ENCODE assay signal across 13 cellular contexts in the genomic region with DNA sequence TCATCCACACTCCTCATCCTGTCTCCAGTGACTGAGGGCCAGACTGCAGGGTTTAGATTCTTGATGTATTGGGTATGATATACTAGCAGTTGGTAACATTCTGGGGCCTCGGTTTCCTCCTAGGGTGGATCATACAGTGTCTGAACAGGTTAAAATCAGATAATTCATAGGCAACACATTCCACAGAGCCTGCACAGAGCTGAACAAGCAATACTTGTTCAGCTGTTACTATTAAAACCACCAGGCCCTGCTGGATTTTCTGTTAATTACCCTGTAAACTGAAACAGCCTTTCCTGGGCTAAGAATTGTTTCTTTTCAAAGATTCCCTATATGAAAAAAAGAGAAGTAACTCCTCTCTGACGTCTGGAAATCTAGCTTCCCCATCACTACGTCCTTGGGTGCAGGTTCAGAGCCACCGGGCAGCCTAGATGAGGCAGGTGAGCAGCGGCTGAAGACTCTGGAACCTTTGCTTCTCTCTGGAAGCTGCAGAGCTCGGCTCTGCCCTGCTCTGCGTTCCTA. TPM values are rescaled to one million over a fixed set of nuclear protein-coding genes. Genes with fewer than 3 reads are reported as not detected.
DNase-seq lines count a peak whose midpoint lies in the region; ATAC-seq and TF ChIP-seq lines count a peak whose summit lies in the region.
"Had no signal": no experiment of that assay in that cellular context is flagged by ENCODE, and none has a peak within 500 bp of the region (broad histone marks: within the 10 kb centered on the region; RNA-seq: fewer than 3 reads in every experiment).

No MANE protein-coding gene starts in this region.

- intact Hi-C loops in transverse colon (cut with DNase I; ENCODE audit: low total_unique reads) = no loop called here

- peaks cover 50% of the 10 kb centered on the region for H3K4me1 Mint-ChIP-seq in neural crest cell

- H2AFZ ChIP-seq in SK-N-SH (ENCODE audit: low read depth) = no peak overlapping the region
- peak overlapping the region; percentile 45 for H2AFZ ChIP-seq in fibroblast of lung (ENCODE audit: low read length)

- H3K27me3 ChIP-seq in SK-N-SH (ENCODE audit: insufficient read depth) (no peaks in the 10 kb centered on the region), fibroblast of lung (ENCODE audit: control insufficient read depth, insufficient read depth, low read length) (no peaks in the 10 kb centered on the region), transverse colon (no peaks in the 10 kb centered on the region)

- WGBS in SK-N-SH (ENCODE audit: low lambda C conversion rate) = 63% methylated on average over 5 of the region's 7 CpGs
- 36 to 67% methylated on average over 1 to 7 of the region's 7 CpGs for WGBS in transverse colon (ENCODE audit: low coverage in 1 of 2), 2 donors

- POLR2A ChIA-PET in SK-N-SH (lab: Yijun Ruan, JAX) = no interaction called here

- no peaks in the 10 kb centered on the region for H4K20me1 ChIP-seq in SK-N-SH (ENCODE audit: insufficient read depth)
- no peaks in the 10 kb centered on the region for H4K20me1 ChIP-seq in fibroblast of lung (ENCODE audit: control insufficient read depth, extremely low read depth, insufficient read depth, low read length)

- in situ Hi-C loops in transverse colon (cut with MboI; ENCODE audit: low pct_ligation_motif_present in 1 of 4, low pct_unique_long_range_greater_than_20kb in 1 of 4, low sequenced_read_pairs in 3 of 4) = no loop called here

- CTCF ChIA-PET in SK-N-SH (lab: Yijun Ruan, JAX) = interaction anchor here (1.3 to 1.4 kb wide), 4 partner anchors 13 to 72 kb away, joined by 3 to 5 read pairs (median 4); no protein-coding TSS in a partner anchor

- no peak for DNase-seq in SK-N-SH
- DNase-seq in fibroblast of lung (ENCODE audit: low read depth in 2 of 2) = no peak
- DNase-seq in neural crest cell (ENCODE audit: low read depth, low spot score) = no peak
- no peak for DNase-seq in transverse colon
- no peak for DNase-seq in NCI-H82 (lab: John Stamatoyannopoulos, UW)
- no peak for DNase-seq in stimulated activated naive CD4-positive, alpha-beta T cell (lab: John Stamatoyannopoulos, UW)
- DNase-seq: activated CD4-positive, alpha-beta T cell treated with anti-CD3 and anti-CD28 coated beads for 48 hours; activated naive CD4-positive, alpha-beta T cell treated with anti-CD3 and anti-CD28 coated beads for 36 hours; DMS153; SIG-M5 had no signal

- TF ChIP-seq CTCF in SK-N-SH (IDR thresholded peaks at IDR 0.05) (no peak), fibroblast of lung (conservative IDR thresholded peaks at IDR 0.05 in 1 of 2, IDR thresholded peaks at IDR 0.05 in 1 of 2; ENCODE audit: low read depth in 1 of 2, low read length in 2 of 2) (no peak), neural crest cell (conservative IDR thresholded peaks at IDR 0.05) (no peak), transverse colon (IDR thresholded peaks at IDR 0.05) (no peak)

- H3K27me3 Mint-ChIP-seq in neural crest cell (ENCODE audit: low read depth) = no peaks in the 10 kb centered on the region

- H3K36me3 ChIP-seq in SK-N-SH (replicated peaks in 1 of 2; ENCODE audit: control insufficient read depth in 1 of 2, insufficient read depth in 2 of 2, low read length in 1 of 2) = no peaks in the 10 kb centered on the region
- no peaks in the 10 kb centered on the region for H3K36me3 ChIP-seq in fibroblast of lung (ENCODE audit: control insufficient read depth, insufficient read depth, low read length)
- no peaks in the 10 kb centered on the region for H3K36me3 ChIP-seq in transverse colon

- no peaks in the 10 kb centered on the region for H3K9me3 ChIP-seq in SK-N-SH
- H3K9me3 ChIP-seq in fibroblast of lung (ENCODE audit: control insufficient read depth, insufficient read depth, low read depth, low read length) = no peaks in the 10 kb centered on the region
- no peaks in the 10 kb centered on the region for H3K9me3 ChIP-seq in transverse colon

- no peak for TF ChIP-seq POLR2A in transverse colon (IDR thresholded peaks at IDR 0.05)

- no peak for TF ChIP-seq EP300 in SK-N-SH (IDR thresholded peaks at IDR 0.05; ENCODE audit: borderline replicate concordance in 1 of 2, low read depth in 1 of 2, low read length in 1 of 2)
- no peak for TF ChIP-seq EP300 in transverse colon (IDR thresholded peaks at IDR 0.05; ENCODE audit: low read depth)

- no peak for ATAC-seq in SK-N-SH treated with all-trans-retinoic acid at 6 μM for 48 hours
- ATAC-seq in HG03432 (IDR thresholded peaks at IDR 0.05; ENCODE audit: unreplicated experiment) = no peak

- H3K9ac ChIP-seq in SK-N-SH (no peak overlapping the region), fibroblast of lung (ENCODE audit: insufficient read depth, low read length) (no peak overlapping the region)

- H3K4me1 ChIP-seq in SK-N-SH (ENCODE audit: control insufficient read depth in 1 of 2, insufficient read depth in 2 of 2, low read depth in 1 of 2, low read length in 1 of 2) (peaks cover 0 to 3% of the 10 kb centered on the region in 2 experiments; a peak in 2 of 4 replicates), fibroblast of lung (ENCODE audit: control insufficient read depth, extremely low read depth, insufficient read depth, low read length) (no peaks in the 10 kb centered on the region), transverse colon (peaks cover 0 to 21% (median 9%) of the 10 kb centered on the region in 4 donors)

- H3K4me3 Mint-ChIP-seq in neural crest cell = peak overlapping the region; percentile 92
- H3K4me3 Mint-ChIP-seq: activated naive CD4-positive, alpha-beta T cell treated with anti-CD3 and anti-CD28 coated beads for 36 hours had no signal

- no peak overlapping the region for H3K27ac Mint-ChIP-seq in neural crest cell (ENCODE audit: unreplicated experiment)
- H3K27ac Mint-ChIP-seq: activated naive CD4-positive, alpha-beta T cell treated with anti-CD3 and anti-CD28 coated beads for 36 hours had no signal

- H3F3A ChIP-seq in SK-N-SH (replicated peaks; ENCODE audit: insufficient read depth) = no peaks in the 10 kb centered on the region

- peak overlapping the region in 1 of 2 experiments; percentile 54; a peak in 3 of 4 replicates for H3K4me3 ChIP-seq in SK-N-SH (ENCODE audit: low read depth in 2 of 2, low read length in 1 of 2)
- H3K4me3 ChIP-seq in fibroblast of lung (replicated peaks in 1 of 4; ENCODE audit: control extremely low read depth in 1 of 4, insufficient read depth in 1 of 4, low read depth in 3 of 4, low read length in 4 of 4) = peak overlapping the region in 3 of 4 experiments; percentile 43 to 57 (median 50)
- peak overlapping the region; percentile 40 to 61 (median 46) for H3K4me3 ChIP-seq in transverse colon

- peak overlapping the region; percentile 89 for H3K4me2 ChIP-seq in SK-N-SH
- H3K4me2 ChIP-seq in fibroblast of lung (ENCODE audit: extremely low read depth, insufficient read depth, low read length) = no peak overlapping the region

- H3K36me3 Mint-ChIP-seq in neural crest cell (ENCODE audit: low read depth) = no peaks in the 10 kb centered on the region

- H3K79me2 ChIP-seq in SK-N-SH (ENCODE audit: insufficient read depth) (no peaks in the 10 kb centered on the region), fibroblast of lung (ENCODE audit: control insufficient read depth, insufficient read depth, low read length) (no peaks in the 10 kb centered on the region)

- H3K9me3 Mint-ChIP-seq in neural crest cell = no peaks in the 10 kb centered on the region
- H3K9me3 Mint-ChIP-seq: activated naive CD4-positive, alpha-beta T cell treated with anti-CD3 and anti-CD28 coated beads for 36 hours had no signal

- H3K27ac ChIP-seq in SK-N-SH (ENCODE audit: low read depth in 2 of 2, low read length in 1 of 2) = no peak overlapping the region
- no peak overlapping the region for H3K27ac ChIP-seq in fibroblast of lung (ENCODE audit: insufficient read depth, low read length)
- H3K27ac ChIP-seq in transverse colon = peak overlapping the region; percentile 39 to 81 (median 72)
- H3K27ac ChIP-seq: 22Rv1 had no signal

- no peaks in the 10 kb centered on the region for H3K9me2 ChIP-seq in SK-N-SH

- TF ChIP-seq RAD21 in SK-N-SH (IDR thresholded peaks at IDR 0.05; ENCODE audit: low read length) = no peak

TF ChIP-seq in SK-N-SH, 30 proteins besides CTCF, POLR2A, EP300 and RAD21 (continues in another document):
- TF ChIP-seq MXI1 (IDR thresholded peaks at IDR 0.05; ENCODE audit: low read depth, low read length) (no peak), CHD2 (IDR thresholded peaks at IDR 0.05; ENCODE audit: low read length, partially characterized antibody) (no peak)
- TF ChIP-seq, protein P1, sequence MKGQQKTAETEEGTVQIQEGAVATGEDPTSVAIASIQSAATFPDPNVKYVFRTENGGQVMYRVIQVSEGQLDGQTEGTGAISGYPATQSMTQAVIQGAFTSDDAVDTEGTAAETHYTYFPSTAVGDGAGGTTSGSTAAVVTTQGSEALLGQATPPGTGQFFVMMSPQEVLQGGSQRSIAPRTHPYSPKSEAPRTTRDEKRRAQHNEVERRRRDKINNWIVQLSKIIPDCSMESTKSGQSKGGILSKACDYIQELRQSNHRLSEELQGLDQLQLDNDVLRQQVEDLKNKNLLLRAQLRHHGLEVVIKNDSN (IDR thresholded peaks at IDR 0.05; ENCODE audit: borderline replicate concordance, low read depth) = no peak

TF ChIP-seq in SK-N-SH treated with all-trans-retinoic acid at 6 μM for 48 hours, 23 proteins besides CTCF, POLR2A, EP300 and RAD21 (continues in another document):
- TF ChIP-seq PPARA (CRISPR knock-in tag; IDR thresholded peaks at IDR 0.05; ENCODE audit: borderline replicate concordance) (no peak), OSR1 (CRISPR knock-in tag; IDR thresholded peaks at IDR 0.05) (no peak), TCF4 (CRISPR knock-in tag; IDR thresholded peaks at IDR 0.05; ENCODE audit: borderline replicate concordance) (no peak), ZFP3 (CRISPR knock-in tag; IDR thresholded peaks at IDR 0.05) (no peak)

RNA-seq across cellular contexts. Expression of a gene that starts 0.9 kb away (rescaled TPM):
- 0.24 and 0.43 TPM in 2 replicates for polyA plus RNA-seq in SK-N-SH (2012; rRNA removed)
- 0.19 and 0.33 TPM in 2 replicates for polyA plus RNA-seq in SK-N-SH (2012; cell fraction: cytosol; rRNA removed)
- 0.69 and 0.85 TPM in 2 replicates for polyA plus RNA-seq in SK-N-SH (2012; cell fraction: nucleus; rRNA removed)
- total RNA-seq in fibroblast of lung = 0.66 and 1.3 TPM in 2 replicates
- 0.05 and 0.27 TPM in 2 replicates for polyA plus RNA-seq in fibroblast of lung
- polyA plus RNA-seq in fibroblast of lung (2012) = 0.09 and 0.45 TPM in 2 replicates
- polyA minus RNA-seq in fibroblast of lung (ENCODE audit: low replicate concordance) = 0.96 and 14.0 TPM in 2 replicates
- 17.5 and 18.1 TPM in 2 replicates for total RNA-seq in neural crest cell
- total RNA-seq in transverse colon = under 1 TPM in 3 of 4 donors, not detected in 1; 0.16 to 0.75 (median 0.27) TPM
- total RNA-seq: activated naive CD4-positive, alpha-beta T cell treated with anti-CD3 and anti-CD28 coated beads for 36 hours had no signal

Comparison
In these comparisons a context has a peak if more than half of its experiments do, and no peak if none do; other contexts are left out.
1. H3K27ac ChIP-seq: peak in transverse colon (4 of 4); none in SK-N-SH (0 of 2) and fibroblast of lung (single experiment).